Comparison of ENCODE assay signal across 8 cellular contexts in genomic region chr9:93159601-93160418, GRCh38. TPM values are rescaled to one million over a fixed set of nuclear protein-coding genes. Genes with fewer than 3 reads are reported as not detected.
DNase-seq lines count a peak whose midpoint lies in the region; ATAC-seq and TF ChIP-seq lines count a peak whose summit lies in the region.

No MANE protein-coding gene starts in this region.

- no peak overlapping the region for H3K4me3 Mint-ChIP-seq in activated naive CD8-positive, alpha-beta T cell treated with anti-CD3 and anti-CD28 coated beads, Interleukin-2, amount 50 U/mL, for 24 hours

- no peaks in the 10 kb centered on the region for H3F3A ChIP-seq in MM.1S (ENCODE audit: insufficient read depth, low read length)

- H3K27ac Mint-ChIP-seq in activated naive CD8-positive, alpha-beta T cell treated with anti-CD3 and anti-CD28 coated beads, Interleukin-2, amount 50 U/mL, for 24 hours = no peak overlapping the region

- TF ChIP-seq POLR2A in heart left ventricle (IDR thresholded peaks at IDR 0.05) = no peak

- ATAC-seq in activated naive CD8-positive, alpha-beta T cell treated with anti-CD3 and anti-CD28 coated beads, Interleukin-2, amount 50 U/mL, for 24 hours = peak; percentile 85
- ATAC-seq in heart left ventricle (peak; percentile 80 to 92 (median 90)), HG03196 (IDR thresholded peaks at IDR 0.05; ENCODE audit: unreplicated experiment) (no peak)

- H3K27me3 ChIP-seq in MM.1S (replicated peaks; ENCODE audit: insufficient read depth, low read length) (no peaks in the 10 kb centered on the region), heart left ventricle (no peaks in the 10 kb centered on the region)

- H3K4me3 ChIP-seq in MM.1S (ENCODE audit: low read length) = no peak overlapping the region
- H3K4me3 ChIP-seq in heart left ventricle = no peak overlapping the region

- no peaks in the 10 kb centered on the region for H4K20me1 ChIP-seq in MM.1S (ENCODE audit: insufficient read depth, low read length)

- H3K4me1 ChIP-seq in MM.1S (ENCODE audit: low read length) (no peaks in the 10 kb centered on the region), heart left ventricle (peaks cover 0 to 29% (median 12%) of the 10 kb centered on the region in 12 donors)

- no peak overlapping the region for H3K27ac ChIP-seq in MM.1S (ENCODE audit: low read length)
- no peak overlapping the region for H3K27ac ChIP-seq in heart left ventricle

- H3K4me1 Mint-ChIP-seq in activated naive CD8-positive, alpha-beta T cell treated with anti-CD3 and anti-CD28 coated beads, Interleukin-2, amount 50 U/mL, for 24 hours = peaks cover 16% of the 10 kb centered on the region

- H3K27me3 Mint-ChIP-seq in activated naive CD8-positive, alpha-beta T cell treated with anti-CD3 and anti-CD28 coated beads, Interleukin-2, amount 50 U/mL, for 24 hours = no peaks in the 10 kb centered on the region

- no peaks in the 10 kb centered on the region for H3K9me3 Mint-ChIP-seq in activated naive CD8-positive, alpha-beta T cell treated with anti-CD3 and anti-CD28 coated beads, Interleukin-2, amount 50 U/mL, for 24 hours

- H2AFZ ChIP-seq in MM.1S (ENCODE audit: low read length) = peak overlapping the region; percentile 35; the same call in 1 of the 2 replicates

- no peaks in the 10 kb centered on the region for H3K79me2 ChIP-seq in MM.1S (ENCODE audit: low read length)

- intact Hi-C loops in heart left ventricle (cut with DNase I) = loop anchor here in 9 of 10 donors (2.0 to 10.0 kb wide), 8 partner anchors 62 to 805 kb away; partner anchors contain the start of gene BARX1 (in 1 of the 9)

- H3K9ac ChIP-seq in MM.1S (ENCODE audit: low read length) = no peak overlapping the region

- peak overlapping the region; percentile 14; the same call in 1 of the 2 replicates for H3K4me2 ChIP-seq in MM.1S (ENCODE audit: low read depth, low read length)

- H3K9me3 ChIP-seq in MM.1S (replicated peaks; ENCODE audit: insufficient read depth, low read length) (no peaks in the 10 kb centered on the region), heart left ventricle (no peaks in the 10 kb centered on the region)

- H3K36me3 ChIP-seq in MM.1S (replicated peaks; ENCODE audit: insufficient read depth, low read length) = no peaks in the 10 kb centered on the region
- H3K36me3 ChIP-seq in heart left ventricle = no peaks in the 10 kb centered on the region

- TF ChIP-seq CTCF in MM.1S (IDR thresholded peaks at IDR 0.05; ENCODE audit: low read length) (peak; percentile 99), heart left ventricle (IDR thresholded peaks at IDR 0.05) (peak; percentile 85 to 98 (median 95))

- WGBS in heart left ventricle, 4 donors = 8 to 10% (median 10%) methylated on average over 15 of the region's 15 CpGs

- peak; percentile 84 for DNase-seq in ELR (ENCODE audit: low read depth)
- DNase-seq in GOT3 (lab: John Stamatoyannopoulos, UW) = peak; percentile 17
- peak; percentile 80 for DNase-seq in MM.1S
- peak; percentile 48 for DNase-seq in T follicular helper cell (ENCODE audit: low read depth)
- peak; percentile 85 for DNase-seq in activated naive CD8-positive, alpha-beta T cell treated with anti-CD3 and anti-CD28 coated beads, Interleukin-2, amount 50 U/mL, for 24 hours
- DNase-seq in heart left ventricle = peak; percentile 78 to 91 (median 86)
- peak; percentile 55 for DNase-seq in putamen (ENCODE audit: low spot score)

- H3K36me3 Mint-ChIP-seq in activated naive CD8-positive, alpha-beta T cell treated with anti-CD3 and anti-CD28 coated beads, Interleukin-2, amount 50 U/mL, for 24 hours (ENCODE audit: low read depth) = no peaks in the 10 kb centered on the region

- no peaks in the 10 kb centered on the region for H3K9me2 ChIP-seq in MM.1S (replicated peaks; ENCODE audit: insufficient read depth, low read length)

RNA-seq across cellular contexts. Expression of gene WNK2, which starts 24.1 kb away (rescaled TPM):
- total RNA-seq in heart left ventricle = 100 to 1,000 TPM; 107 to 206 (median 129) TPM
- polyA plus RNA-seq in heart left ventricle = 10 to 100 TPM; 29.4 to 97.5 TPM

RNA-seq across cellular contexts. Expression of gene NINJ1, which starts 25.8 kb away (rescaled TPM):
- 10 to 100 TPM; 42.2 to 96.1 (median 56.3) TPM for total RNA-seq in heart left ventricle
- polyA plus RNA-seq in heart left ventricle = 10 to 100 TPM; 52.0 to 52.9 TPM

Comparison
In these comparisons a context has a peak if more than half of its experiments do, and no peak if none do; other contexts are left out.
1. DNase-seq: peak in every context shown above with its lines; median percentile 86 in heart left ventricle; 85 in activated naive CD8-positive, alpha-beta T cell treated with anti-CD3 and anti-CD28 coated beads, Interleukin-2, amount 50 U/mL, for 24 hours; 84 in ELR; 80 in MM.1S; 55 in putamen; 48 in T follicular helper cell; 17 in GOT3.